1 cellular context compared by ENCODE assay signal in genomic region chr12:124299628-124300388, GRCh38.
TF ChIP-seq lines count a peak whose summit lies in the region.

No MANE protein-coding gene starts in this region.

TF ChIP-seq in SK-N-SH treated with all-trans-retinoic acid at 6 μM for 48 hours, 23 proteins besides CTCF, POLR2A, EP300 and RAD21 (continued from another document):
- TF ChIP-seq TCF4 (CRISPR knock-in tag; IDR thresholded peaks at IDR 0.05; ENCODE audit: borderline replicate concordance) = no peak
- no peak for TF ChIP-seq ARNTL (CRISPR knock-in tag; IDR thresholded peaks at IDR 0.05; ENCODE audit: borderline replicate concordance, low read depth)
- TF ChIP-seq ZNF8 (CRISPR knock-in tag; IDR thresholded peaks at IDR 0.05) = peak; percentile 58
